In the genomic region with DNA sequence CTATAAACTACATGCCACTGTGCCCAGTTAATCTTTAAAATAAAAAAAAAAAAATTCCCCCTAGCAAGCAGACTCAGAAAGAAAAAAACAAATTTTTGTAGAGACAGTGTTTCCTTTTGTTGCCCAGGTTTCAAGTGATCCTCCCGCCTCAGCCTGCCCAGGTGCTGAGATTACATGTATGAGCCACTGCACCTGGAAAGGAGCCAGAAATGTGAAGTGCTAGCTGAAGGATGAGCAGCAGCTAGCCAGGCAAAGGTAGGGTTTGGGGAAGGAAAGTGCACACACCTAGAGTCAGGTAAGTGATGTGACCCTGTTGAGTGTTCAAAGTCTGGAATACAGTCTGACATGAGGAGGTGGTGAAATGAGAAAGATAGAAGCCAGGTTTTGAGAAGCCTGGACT, we compare ENCODE assay signal across 8 cellular contexts. TPM values are rescaled to one million over a fixed set of nuclear protein-coding genes. Genes with fewer than 3 reads are reported as not detected.
DNase-seq lines count a peak whose midpoint lies in the region; ATAC-seq and TF ChIP-seq lines count a peak whose summit lies in the region.

No MANE protein-coding gene starts in this region.

- H3K4me1 ChIP-seq in muscle layer of duodenum (ENCODE audit: control insufficient read depth in 1 of 2, insufficient read depth in 2 of 2, low read length in 2 of 2): peaks cover 0 to 19% of the 10 kb centered on the region in 2 donors

- no peak for ATAC-seq in activated naive CD8-positive, alpha-beta T cell treated with anti-CD3 and anti-CD28 coated beads, Interleukin-2, amount 10 ng/mL, durations not matched to agents 7 days and 5 days (ENCODE audit: low read depth)
- no peak for ATAC-seq in GM18907 (IDR thresholded peaks at IDR 0.05; ENCODE audit: unreplicated experiment)

- peaks cover 8 to 12% of the 10 kb centered on the region in 2 donors for H3K36me3 ChIP-seq in muscle layer of duodenum (ENCODE audit: control insufficient read depth in 1 of 2, insufficient read depth in 2 of 2, low read length in 2 of 2)

- CTCF ChIA-PET in HEK293T (lab: Yijun Ruan, JAX): no interaction called here

- H3K4me3 ChIP-seq in muscle layer of duodenum (ENCODE audit: low read depth in 1 of 2, low read length in 2 of 2): peak overlapping the region in 1 of 2 donors; percentile 86

- no peaks in the 10 kb centered on the region for H3K27me3 Mint-ChIP-seq in activated naive CD8-positive, alpha-beta T cell treated with anti-CD3 and anti-CD28 coated beads, Interleukin-2, amount 10 ng/mL, durations not matched to agents 7 days and 5 days

- H3K9me3 ChIP-seq in muscle layer of duodenum (ENCODE audit: control insufficient read depth in 1 of 2, low read length in 2 of 2): no peaks in the 10 kb centered on the region

- POLR2A ChIA-PET in activated naive CD8-positive, alpha-beta T cell treated with anti-CD3 and anti-CD28 coated beads, Interleukin-2, amount 10 ng/mL, durations not matched to agents 7 days and 5 days (lab: Charles Lee): interaction anchor here (2.4 kb wide), 1 partner anchor 31 kb away, joined by 45 read pairs; a partner anchor contains a TSS
- POLR2A ChIA-PET in HEK293T (lab: Yijun Ruan, JAX): interaction anchor here (1.1 to 2.5 kb wide), 5 partner anchors 12 to 212 kb away, joined by 3 to 68 read pairs (median 11); a partner anchor contains a TSS

- H3K4me3 Mint-ChIP-seq in activated naive CD8-positive, alpha-beta T cell treated with anti-CD3 and anti-CD28 coated beads, Interleukin-2, amount 10 ng/mL, durations not matched to agents 7 days and 5 days: peak overlapping the region; percentile 45

- no peaks in the 10 kb centered on the region for H3K9me3 Mint-ChIP-seq in activated naive CD8-positive, alpha-beta T cell treated with anti-CD3 and anti-CD28 coated beads, Interleukin-2, amount 10 ng/mL, durations not matched to agents 7 days and 5 days

- peaks cover 17% of the 10 kb centered on the region for H3K4me1 Mint-ChIP-seq in activated naive CD8-positive, alpha-beta T cell treated with anti-CD3 and anti-CD28 coated beads, Interleukin-2, amount 10 ng/mL, durations not matched to agents 7 days and 5 days

- peaks cover 14% of the 10 kb centered on the region for H3K36me3 Mint-ChIP-seq in activated naive CD8-positive, alpha-beta T cell treated with anti-CD3 and anti-CD28 coated beads, Interleukin-2, amount 10 ng/mL, durations not matched to agents 7 days and 5 days

- H3K27ac Mint-ChIP-seq in activated naive CD8-positive, alpha-beta T cell treated with anti-CD3 and anti-CD28 coated beads, Interleukin-2, amount 10 ng/mL, durations not matched to agents 7 days and 5 days: peak overlapping the region; percentile 27

- DNase-seq in DMS53 (lab: John Stamatoyannopoulos, UW): peak; percentile 93
- peak; percentile 24 for DNase-seq in NCI-H1092 (lab: John Stamatoyannopoulos, UW)
- DNase-seq in activated naive CD8-positive, alpha-beta T cell treated with anti-CD3 and anti-CD28 coated beads, Interleukin-2, amount 10 ng/mL, durations not matched to agents 7 days and 5 days: no peak
- no peak for DNase-seq in HEK293T (ENCODE audit: extremely low spot score)
- no peak for DNase-seq in KG1 (lab: John Stamatoyannopoulos, UW)
- DNase-seq in effector CD4-positive, alpha-beta T cell: no peak

- H3K27me3 ChIP-seq in muscle layer of duodenum (ENCODE audit: low read depth, low read length): no peaks in the 10 kb centered on the region

- peak overlapping the region; percentile 5 for H3K27ac ChIP-seq in muscle layer of duodenum (ENCODE audit: low read length)

TF ChIP-seq in HEK293T, 16 proteins besides CTCF, POLR2A, EP300 and RAD21:
- TF ChIP-seq SUZ12 (IDR thresholded peaks at IDR 0.05) (no peak), TARDBP (IDR thresholded peaks at IDR 0.05) (no peak), HDGF (IDR thresholded peaks at IDR 0.05; ENCODE audit: borderline replicate concordance) (no peak), FOXA1 (IDR thresholded peaks at IDR 0.05) (no peak), FOXM1 (IDR thresholded peaks at IDR 0.05; ENCODE audit: borderline replicate concordance) (no peak), LEF1 (IDR thresholded peaks at IDR 0.05; ENCODE audit: borderline replicate concordance) (no peak)
- TF ChIP-seq, protein P1, sequence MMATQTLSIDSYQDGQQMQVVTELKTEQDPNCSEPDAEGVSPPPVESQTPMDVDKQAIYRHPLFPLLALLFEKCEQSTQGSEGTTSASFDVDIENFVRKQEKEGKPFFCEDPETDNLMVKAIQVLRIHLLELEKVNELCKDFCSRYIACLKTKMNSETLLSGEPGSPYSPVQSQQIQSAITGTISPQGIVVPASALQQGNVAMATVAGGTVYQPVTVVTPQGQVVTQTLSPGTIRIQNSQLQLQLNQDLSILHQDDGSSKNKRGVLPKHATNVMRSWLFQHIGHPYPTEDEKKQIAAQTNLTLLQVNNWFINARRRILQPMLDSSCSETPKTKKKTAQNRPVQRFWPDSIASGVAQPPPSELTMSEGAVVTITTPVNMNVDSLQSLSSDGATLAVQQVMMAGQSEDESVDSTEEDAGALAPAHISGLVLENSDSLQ (IDR thresholded peaks at IDR 0.05): no peak

RNA-seq across cellular contexts. Expression of a gene that starts 1.7 kb away (rescaled TPM):
- 100 to 1,000 TPM; 102 to 116 TPM for total RNA-seq in activated naive CD8-positive, alpha-beta T cell treated with anti-CD3 and anti-CD28 coated beads, Interleukin-2, amount 10 ng/mL, durations not matched to agents 7 days and 5 days

RNA-seq across cellular contexts. Expression of a gene that starts 30.6 kb away (rescaled TPM):
- 100 to 1,000 TPM; 159 to 180 TPM for total RNA-seq in activated naive CD8-positive, alpha-beta T cell treated with anti-CD3 and anti-CD28 coated beads, Interleukin-2, amount 10 ng/mL, durations not matched to agents 7 days and 5 days

RNA-seq across cellular contexts. Expression of a gene that starts 31.5 kb away (rescaled TPM):
- total RNA-seq in activated naive CD8-positive, alpha-beta T cell treated with anti-CD3 and anti-CD28 coated beads, Interleukin-2, amount 10 ng/mL, durations not matched to agents 7 days and 5 days: 100 to 1,000 TPM; 184 to 188 TPM

RNA-seq across cellular contexts. Expression of a gene that starts 52.2 kb away (rescaled TPM):
- 1 to 10 TPM; 4.9 to 8.3 TPM for total RNA-seq in activated naive CD8-positive, alpha-beta T cell treated with anti-CD3 and anti-CD28 coated beads, Interleukin-2, amount 10 ng/mL, durations not matched to agents 7 days and 5 days

RNA-seq across cellular contexts. Expression of a gene that starts 52.4 kb away (rescaled TPM):
- total RNA-seq in activated naive CD8-positive, alpha-beta T cell treated with anti-CD3 and anti-CD28 coated beads, Interleukin-2, amount 10 ng/mL, durations not matched to agents 7 days and 5 days: 10 to 100 TPM; 10.3 to 13.0 TPM

Comparison
In these comparisons a context has a peak if more than half of its experiments do, and no peak if none do; other contexts are left out.
1. DNase-seq: peak in DMS53 (single experiment) and NCI-H1092 (single experiment); none in activated naive CD8-positive, alpha-beta T cell treated with anti-CD3 and anti-CD28 coated beads, Interleukin-2, amount 10 ng/mL, durations not matched to agents 7 days and 5 days (single experiment), HEK293T (single experiment), KG1 (single experiment) and effector CD4-positive, alpha-beta T cell (single experiment).